Comparison of ENCODE assay signal across 10 cellular contexts in genomic region chr10:5951167-5951711, GRCh38. TPM values are rescaled to one million over a fixed set of nuclear protein-coding genes. Genes with fewer than 3 reads are reported as not detected.
DNase-seq lines count a peak whose midpoint lies in the region; ATAC-seq, FAIRE-seq and TF ChIP-seq lines count a peak whose summit lies in the region.
"Had no signal": no experiment of that assay in that cellular context is flagged by ENCODE, and none has a peak within 500 bp of the region (broad histone marks: within the 10 kb centered on the region; RNA-seq: fewer than 3 reads in every experiment).

No MANE protein-coding gene starts in this region.

- DNase-seq in Calu3 (peak; percentile 61), OCI-M1 (lab: John Stamatoyannopoulos, UW) (peak; percentile 70), esophagus squamous epithelium (lab: John Stamatoyannopoulos, UW) (no peak), pancreas (peak in 2 of 6 donors; percentile 57 to 70)
- DNase-seq in NK-92 treated with Interleukin-12 subunit alpha and Interleukin-12 subunit beta, amount 100 ng/mL, for 24 hours (lab: John Stamatoyannopoulos, UW): no peak
- DNase-seq: activated T-cell treated with anti-CD3 and anti-CD28 coated beads, Interleukin-2, amount 50 U/mL, for 24 hours; stimulated activated naive CD4-positive, alpha-beta T cell had no signal

- H3K27me3 ChIP-seq in esophagus squamous epithelium (no peaks in the 10 kb centered on the region), pancreas (no peaks in the 10 kb centered on the region)

- no peak for TF ChIP-seq POLR2A in esophagus squamous epithelium (IDR thresholded peaks at IDR 0.05)

- peak; percentile 62 to 86 (median 72) for ATAC-seq in pancreas
- ATAC-seq in GM18519 (IDR thresholded peaks at IDR 0.05; ENCODE audit: low FRiP score, unreplicated experiment): no peak
- ATAC-seq in GM19463 (IDR thresholded peaks at IDR 0.05; ENCODE audit: unreplicated experiment): no peak
- no peak for ATAC-seq in GM18870 (IDR thresholded peaks at IDR 0.05; ENCODE audit: unreplicated experiment)

- no peak overlapping the region for H3K4me3 Mint-ChIP-seq in Calu3 (ENCODE audit: low read depth, unreplicated experiment)
- H3K4me3 Mint-ChIP-seq: activated T-cell treated with anti-CD3 and anti-CD28 coated beads, Interleukin-2, amount 50 U/mL, for 24 hours had no signal

- H3K36me3 ChIP-seq in esophagus squamous epithelium: peaks cover 0 to 32% (median 4%) of the 10 kb centered on the region in 3 donors
- no peaks in the 10 kb centered on the region for H3K36me3 ChIP-seq in pancreas

- BruUV-seq in Calu3 (replicated peaks; lab: Mats Ljungman, UMichigan): no TSS peak

- H3K4me3 ChIP-seq in esophagus squamous epithelium: no peak overlapping the region
- no peak overlapping the region for H3K4me3 ChIP-seq in pancreas

- peaks cover 38% of the 10 kb centered on the region for H3K36me3 Mint-ChIP-seq in Calu3 (ENCODE audit: insufficient read depth, unreplicated experiment)

- H3K9me3 ChIP-seq in esophagus squamous epithelium: no peaks in the 10 kb centered on the region
- H3K9me3 ChIP-seq in pancreas: no peaks in the 10 kb centered on the region

- no peaks in the 10 kb centered on the region for H3K27me3 Mint-ChIP-seq in Calu3 (ENCODE audit: unreplicated experiment)
- H3K27me3 Mint-ChIP-seq: activated T-cell treated with anti-CD3 and anti-CD28 coated beads, Interleukin-2, amount 50 U/mL, for 24 hours had no signal

- TF ChIP-seq CTCF in Calu3 (IDR thresholded peaks at IDR 0.05; ENCODE audit: unreplicated experiment): no peak
- TF ChIP-seq CTCF in esophagus squamous epithelium (IDR thresholded peaks at IDR 0.05): no peak
- no peak for TF ChIP-seq CTCF in pancreas (IDR thresholded peaks at IDR 0.05)

- peaks cover 28% of the 10 kb centered on the region for H3K4me1 Mint-ChIP-seq in Calu3 (ENCODE audit: low read depth, unreplicated experiment)

- H3K27ac ChIP-seq in esophagus squamous epithelium: peak overlapping the region in 3 of 4 donors; percentile 60 to 76 (median 68)
- peak overlapping the region in 2 of 4 donors; percentile 84 to 87 for H3K27ac ChIP-seq in pancreas

- intact Hi-C loops in Calu3 (cut with micrococcal nuclease; ENCODE audit: unreplicated experiment) (loop anchor here (2.0 kb wide), 2 partner anchors 20 to 136 kb away; no protein-coding TSS in a partner anchor), esophagus squamous epithelium (cut with DNase I) (no loop called here), pancreas (cut with DNase I) (no loop called here)

- 46 to 67% methylated on average over 6 to 7 of the region's 7 CpGs for WGBS in esophagus squamous epithelium, 2 donors
- WGBS in pancreas, 2 donors: 59 to 69% methylated on average over 7 of the region's 7 CpGs

- H3K9me3 Mint-ChIP-seq in Calu3 (ENCODE audit: low read depth, unreplicated experiment): no peaks in the 10 kb centered on the region
- H3K9me3 Mint-ChIP-seq: activated T-cell treated with anti-CD3 and anti-CD28 coated beads, Interleukin-2, amount 50 U/mL, for 24 hours had no signal

- no peak for FAIRE-seq in pancreas (lab: Jason Lieb, UNC)

- H3K4me1 ChIP-seq in esophagus squamous epithelium (peaks cover 6 to 38% (median 25%) of the 10 kb centered on the region in 3 donors), pancreas (peaks cover 0 to 21% (median 4%) of the 10 kb centered on the region in 3 donors)

- CTCF ChIA-PET in Calu3 (lab: Charles Lee): interaction anchor here (0.7 to 2.5 kb wide), 4 partner anchors 20 to 63 kb away, joined by 3 to 9 read pairs (median 4); partner anchors contain the start of gene IL15RA

- H3K27ac Mint-ChIP-seq in Calu3 (ENCODE audit: unreplicated experiment): peak overlapping the region; percentile 85
- H3K27ac Mint-ChIP-seq: activated T-cell treated with anti-CD3 and anti-CD28 coated beads, Interleukin-2, amount 50 U/mL, for 24 hours had no signal

RNA-seq across cellular contexts. Expression of gene IL15RA, which starts 26.1 kb away (rescaled TPM):
- total RNA-seq in Calu3 (2022): 28.6 and 42.4 TPM in 2 replicates
- 10 to 100 TPM in 2 of 4 donors, 1 to 10 TPM in 2; 7.1 to 15.6 (median 11.0) TPM for total RNA-seq in esophagus squamous epithelium
- total RNA-seq in pancreas: 10 to 100 TPM in 3 of 6 donors, 1 to 10 TPM in 3; 6.9 to 14.3 (median 11.0) TPM
- 10 to 100 TPM in 1 of 2 donors, 1 to 10 TPM in 1; 10.0 to 12.2 TPM for polyA plus RNA-seq in pancreas

Comparison
In these comparisons a context has a peak if more than half of its experiments do, and no peak if none do; other contexts are left out.
1. DNase-seq: peak in Calu3 (single experiment) and OCI-M1 (single experiment); none in esophagus squamous epithelium (single experiment) and NK-92 treated with Interleukin-12 subunit alpha and Interleukin-12 subunit beta, amount 100 ng/mL, for 24 hours (single experiment).
2. ATAC-seq: peak in pancreas (4 of 4); none in GM18519 (single experiment), GM19463 (single experiment) and GM18870 (single experiment).